In genomic region chr11:8192016-8192895, GRCh38 we compare ENCODE assay signal across 8 cellular contexts. TPM values are rescaled to one million over a fixed set of nuclear protein-coding genes. Genes with fewer than 3 reads are reported as not detected.
DNase-seq lines count a peak whose midpoint lies in the region; ATAC-seq and TF ChIP-seq lines count a peak whose summit lies in the region.

No MANE protein-coding gene starts in this region.

- peak; percentile 85 for TF ChIP-seq CTCF in foreskin fibroblast (IDR thresholded peaks at IDR 0.05; ENCODE audit: low read depth, low read length)

- ATAC-seq in HG03439 (IDR thresholded peaks at IDR 0.05; ENCODE audit: unreplicated experiment), result peak; percentile 62
- ATAC-seq in GM21619 (IDR thresholded peaks at IDR 0.05; ENCODE audit: unreplicated experiment), result no peak

- DNase-seq in SKM-1 treated with dmso at 0.1 percent for 144 hours (lab: John Stamatoyannopoulos, UW; ENCODE audit: unreplicated experiment) (peak; percentile 36), SKM-1 (lab: John Stamatoyannopoulos, UW; ENCODE audit: unreplicated experiment) (no peak), NCI-H748 treated with DMSO at 0.1 percent for 48 hours (lab: John Stamatoyannopoulos, UW) (peak; percentile 36), foreskin fibroblast (peak; percentile 45 to 83), occipital lobe (lab: John Stamatoyannopoulos, UW) (peak; percentile 53)
- DNase-seq in activated T-cell treated with anti-CD3 and anti-CD28 coated beads, Interleukin-2, amount 50 U/mL, for 1 hour, result peak; percentile 34

- no peak overlapping the region for H3K4me3 ChIP-seq in foreskin fibroblast (ENCODE audit: low read depth in 1 of 2, low read length in 2 of 2)

RNA-seq across cellular contexts. Expression of gene RIC3, which starts 23.4 kb away (rescaled TPM):
- 55.7 TPM for total RNA-seq in occipital lobe
